1 cellular context compared by ENCODE assay signal in genomic region chr21:34061983-34062382, GRCh38.
TF ChIP-seq lines count a peak whose summit lies in the region.

No MANE protein-coding gene starts in this region.

TF ChIP-seq in K562, 482 proteins besides CTCF, POLR2A, EP300 and RAD21 (continued from another document and continues in another):
- TF ChIP-seq, protein P1, sequence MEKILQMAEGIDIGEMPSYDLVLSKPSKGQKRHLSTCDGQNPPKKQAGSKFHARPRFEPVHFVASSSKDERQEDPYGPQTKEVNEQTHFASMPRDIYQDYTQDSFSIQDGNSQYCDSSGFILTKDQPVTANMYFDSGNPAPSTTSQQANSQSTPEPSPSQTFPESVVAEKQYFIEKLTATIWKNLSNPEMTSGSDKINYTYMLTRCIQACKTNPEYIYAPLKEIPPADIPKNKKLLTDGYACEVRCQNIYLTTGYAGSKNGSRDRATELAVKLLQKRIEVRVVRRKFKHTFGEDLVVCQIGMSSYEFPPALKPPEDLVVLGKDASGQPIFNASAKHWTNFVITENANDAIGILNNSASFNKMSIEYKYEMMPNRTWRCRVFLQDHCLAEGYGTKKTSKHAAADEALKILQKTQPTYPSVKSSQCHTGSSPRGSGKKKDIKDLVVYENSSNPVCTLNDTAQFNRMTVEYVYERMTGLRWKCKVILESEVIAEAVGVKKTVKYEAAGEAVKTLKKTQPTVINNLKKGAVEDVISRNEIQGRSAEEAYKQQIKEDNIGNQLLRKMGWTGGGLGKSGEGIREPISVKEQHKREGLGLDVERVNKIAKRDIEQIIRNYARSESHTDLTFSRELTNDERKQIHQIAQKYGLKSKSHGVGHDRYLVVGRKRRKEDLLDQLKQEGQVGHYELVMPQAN (IDR thresholded peaks at IDR 0.05; ENCODE audit: borderline replicate concordance), result no peak
- TF ChIP-seq UBTF (IDR thresholded peaks at IDR 0.05; ENCODE audit: borderline replicate concordance in 1 of 2, low read depth in 2 of 2, low read length in 2 of 2) (no peak), MIER1 (IDR thresholded peaks at IDR 0.05; ENCODE audit: low read depth) (no peak), ZC3H11A (IDR thresholded peaks at IDR 0.05; ENCODE audit: low read depth, low read length) (no peak), IFI16 (CRISPR knock-in tag; IDR thresholded peaks at IDR 0.05) (no peak), ATF7 (IDR thresholded peaks at IDR 0.05) (peak; percentile 74), TFAM (CRISPR knock-in tag; conservative IDR thresholded peaks at IDR 0.05) (no peak), E2F1 (CRISPR knock-in tag; IDR thresholded peaks at IDR 0.05) (no peak), PML (IDR thresholded peaks at IDR 0.05; ENCODE audit: low read length) (no peak), BCL6 (CRISPR knock-in tag; IDR thresholded peaks at IDR 0.05) (no peak), DEAF1 (CRISPR knock-in tag; IDR thresholded peaks at IDR 0.05) (no peak), ZNF408 (CRISPR knock-in tag; IDR thresholded peaks at IDR 0.05; ENCODE audit: low read depth) (no peak), SIRT6 (IDR thresholded peaks at IDR 0.05; ENCODE audit: low read depth, low read length) (no peak), MEF2D (tag; conservative IDR thresholded peaks at IDR 0.05; ENCODE audit: low read depth) (no peak), ZNF282 (CRISPR knock-in tag; IDR thresholded peaks at IDR 0.05) (no peak), YY1 (IDR thresholded peaks at IDR 0.05; ENCODE audit: borderline replicate concordance in 1 of 3, control insufficient read depth in 1 of 3, extremely low read depth in 1 of 3, insufficient read depth in 3 of 3, insufficient read length in 1 of 3, insufficient replicate concordance in 2 of 3, low read depth in 1 of 3, low read length in 2 of 3) (no peak), ESRRB (CRISPR knock-in tag; IDR thresholded peaks at IDR 0.05; ENCODE audit: borderline replicate concordance) (no peak), HSF4 (CRISPR knock-in tag; IDR thresholded peaks at IDR 0.05; ENCODE audit: borderline replicate concordance) (no peak), ZBTB7A (IDR thresholded peaks at IDR 0.05; ENCODE audit: borderline replicate concordance, control insufficient read depth, low read depth, low read length) (no peak), CREM (IDR thresholded peaks at IDR 0.05; ENCODE audit: low read depth) (peak; percentile 67), JUN (IDR thresholded peaks at IDR 0.05; ENCODE audit: borderline replicate concordance, low read depth, low read length) (0 out of 2 replicates have a peak, but pooled peaks have one; percentile 19), JUN (CRISPR knock-in tag; IDR thresholded peaks at IDR 0.05; ENCODE audit: borderline replicate concordance) (no peak), ZNF133 (CRISPR knock-in tag; IDR thresholded peaks at IDR 0.05) (no peak), SPI1 (IDR thresholded peaks at IDR 0.05; ENCODE audit: borderline replicate concordance, low read depth, low read length) (peak; percentile 24; the same call in 1 of the 2 replicates), EGR1 (conservative IDR thresholded peaks at IDR 0.05) (no peak), NFE2 (IDR thresholded peaks at IDR 0.05; ENCODE audit: low read depth) (no peak), YBX1 (IDR thresholded peaks at IDR 0.05) (no peak), STAG1 (CRISPR knock-in tag; IDR thresholded peaks at IDR 0.05; ENCODE audit: borderline replicate concordance) (no peak), JUND (IDR thresholded peaks at IDR 0.05; ENCODE audit: borderline replicate concordance, low read depth, low read length) (peak; percentile 49; the same call in 1 of the 2 replicates), JUND (tag; IDR thresholded peaks at IDR 0.05; ENCODE audit: borderline replicate concordance, low read depth, low read length) (no peak; the same call in 2 of the 3 replicates)
- TF ChIP-seq, protein P2, sequence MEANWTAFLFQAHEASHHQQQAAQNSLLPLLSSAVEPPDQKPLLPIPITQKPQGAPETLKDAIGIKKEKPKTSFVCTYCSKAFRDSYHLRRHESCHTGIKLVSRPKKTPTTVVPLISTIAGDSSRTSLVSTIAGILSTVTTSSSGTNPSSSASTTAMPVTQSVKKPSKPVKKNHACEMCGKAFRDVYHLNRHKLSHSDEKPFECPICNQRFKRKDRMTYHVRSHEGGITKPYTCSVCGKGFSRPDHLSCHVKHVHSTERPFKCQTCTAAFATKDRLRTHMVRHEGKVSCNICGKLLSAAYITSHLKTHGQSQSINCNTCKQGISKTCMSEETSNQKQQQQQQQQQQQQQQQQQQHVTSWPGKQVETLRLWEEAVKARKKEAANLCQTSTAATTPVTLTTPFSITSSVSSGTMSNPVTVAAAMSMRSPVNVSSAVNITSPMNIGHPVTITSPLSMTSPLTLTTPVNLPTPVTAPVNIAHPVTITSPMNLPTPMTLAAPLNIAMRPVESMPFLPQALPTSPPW (CRISPR knock-in tag; IDR thresholded peaks at IDR 0.05), result no peak
- TF ChIP-seq, protein P3, sequence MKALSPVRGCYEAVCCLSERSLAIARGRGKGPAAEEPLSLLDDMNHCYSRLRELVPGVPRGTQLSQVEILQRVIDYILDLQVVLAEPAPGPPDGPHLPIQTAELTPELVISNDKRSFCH (CRISPR knock-in tag; IDR thresholded peaks at IDR 0.05), result no peak
- TF ChIP-seq, protein P3 (tag; IDR thresholded peaks at IDR 0.05), result 0 out of 2 replicates have a peak, but pooled peaks have one; percentile 23
- TF ChIP-seq, protein P4, sequence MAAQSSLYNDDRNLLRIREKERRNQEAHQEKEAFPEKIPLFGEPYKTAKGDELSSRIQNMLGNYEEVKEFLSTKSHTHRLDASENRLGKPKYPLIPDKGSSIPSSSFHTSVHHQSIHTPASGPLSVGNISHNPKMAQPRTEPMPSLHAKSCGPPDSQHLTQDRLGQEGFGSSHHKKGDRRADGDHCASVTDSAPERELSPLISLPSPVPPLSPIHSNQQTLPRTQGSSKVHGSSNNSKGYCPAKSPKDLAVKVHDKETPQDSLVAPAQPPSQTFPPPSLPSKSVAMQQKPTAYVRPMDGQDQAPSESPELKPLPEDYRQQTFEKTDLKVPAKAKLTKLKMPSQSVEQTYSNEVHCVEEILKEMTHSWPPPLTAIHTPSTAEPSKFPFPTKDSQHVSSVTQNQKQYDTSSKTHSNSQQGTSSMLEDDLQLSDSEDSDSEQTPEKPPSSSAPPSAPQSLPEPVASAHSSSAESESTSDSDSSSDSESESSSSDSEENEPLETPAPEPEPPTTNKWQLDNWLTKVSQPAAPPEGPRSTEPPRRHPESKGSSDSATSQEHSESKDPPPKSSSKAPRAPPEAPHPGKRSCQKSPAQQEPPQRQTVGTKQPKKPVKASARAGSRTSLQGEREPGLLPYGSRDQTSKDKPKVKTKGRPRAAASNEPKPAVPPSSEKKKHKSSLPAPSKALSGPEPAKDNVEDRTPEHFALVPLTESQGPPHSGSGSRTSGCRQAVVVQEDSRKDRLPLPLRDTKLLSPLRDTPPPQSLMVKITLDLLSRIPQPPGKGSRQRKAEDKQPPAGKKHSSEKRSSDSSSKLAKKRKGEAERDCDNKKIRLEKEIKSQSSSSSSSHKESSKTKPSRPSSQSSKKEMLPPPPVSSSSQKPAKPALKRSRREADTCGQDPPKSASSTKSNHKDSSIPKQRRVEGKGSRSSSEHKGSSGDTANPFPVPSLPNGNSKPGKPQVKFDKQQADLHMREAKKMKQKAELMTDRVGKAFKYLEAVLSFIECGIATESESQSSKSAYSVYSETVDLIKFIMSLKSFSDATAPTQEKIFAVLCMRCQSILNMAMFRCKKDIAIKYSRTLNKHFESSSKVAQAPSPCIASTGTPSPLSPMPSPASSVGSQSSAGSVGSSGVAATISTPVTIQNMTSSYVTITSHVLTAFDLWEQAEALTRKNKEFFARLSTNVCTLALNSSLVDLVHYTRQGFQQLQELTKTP (IDR thresholded peaks at IDR 0.05; ENCODE audit: low read depth in 1 of 2, partially characterized antibody in 2 of 2), result peak in 1 of 2 experiments; percentile 50
- TF ChIP-seq, protein P5, sequence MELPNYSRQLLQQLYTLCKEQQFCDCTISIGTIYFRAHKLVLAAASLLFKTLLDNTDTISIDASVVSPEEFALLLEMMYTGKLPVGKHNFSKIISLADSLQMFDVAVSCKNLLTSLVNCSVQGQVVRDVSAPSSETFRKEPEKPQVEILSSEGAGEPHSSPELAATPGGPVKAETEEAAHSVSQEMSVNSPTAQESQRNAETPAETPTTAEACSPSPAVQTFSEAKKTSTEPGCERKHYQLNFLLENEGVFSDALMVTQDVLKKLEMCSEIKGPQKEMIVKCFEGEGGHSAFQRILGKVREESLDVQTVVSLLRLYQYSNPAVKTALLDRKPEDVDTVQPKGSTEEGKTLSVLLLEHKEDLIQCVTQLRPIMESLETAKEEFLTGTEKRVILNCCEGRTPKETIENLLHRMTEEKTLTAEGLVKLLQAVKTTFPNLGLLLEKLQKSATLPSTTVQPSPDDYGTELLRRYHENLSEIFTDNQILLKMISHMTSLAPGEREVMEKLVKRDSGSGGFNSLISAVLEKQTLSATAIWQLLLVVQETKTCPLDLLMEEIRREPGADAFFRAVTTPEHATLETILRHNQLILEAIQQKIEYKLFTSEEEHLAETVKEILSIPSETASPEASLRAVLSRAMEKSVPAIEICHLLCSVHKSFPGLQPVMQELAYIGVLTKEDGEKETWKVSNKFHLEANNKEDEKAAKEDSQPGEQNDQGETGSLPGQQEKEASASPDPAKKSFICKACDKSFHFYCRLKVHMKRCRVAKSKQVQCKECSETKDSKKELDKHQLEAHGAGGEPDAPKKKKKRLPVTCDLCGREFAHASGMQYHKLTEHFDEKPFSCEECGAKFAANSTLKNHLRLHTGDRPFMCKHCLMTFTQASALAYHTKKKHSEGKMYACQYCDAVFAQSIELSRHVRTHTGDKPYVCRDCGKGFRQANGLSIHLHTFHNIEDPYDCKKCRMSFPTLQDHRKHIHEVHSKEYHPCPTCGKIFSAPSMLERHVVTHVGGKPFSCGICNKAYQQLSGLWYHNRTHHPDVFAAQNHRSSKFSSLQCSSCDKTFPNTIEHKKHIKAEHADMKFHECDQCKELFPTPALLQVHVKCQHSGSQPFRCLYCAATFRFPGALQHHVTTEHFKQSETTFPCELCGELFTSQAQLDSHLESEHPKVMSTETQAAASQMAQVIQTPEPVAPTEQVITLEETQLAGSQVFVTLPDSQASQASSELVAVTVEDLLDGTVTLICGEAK (IDR thresholded peaks at IDR 0.05), result no peak
- TF ChIP-seq, protein P5 (CRISPR knock-in tag; IDR thresholded peaks at IDR 0.05), result no peak
